22 cellular contexts compared by ENCODE assay signal in the genomic region with DNA sequence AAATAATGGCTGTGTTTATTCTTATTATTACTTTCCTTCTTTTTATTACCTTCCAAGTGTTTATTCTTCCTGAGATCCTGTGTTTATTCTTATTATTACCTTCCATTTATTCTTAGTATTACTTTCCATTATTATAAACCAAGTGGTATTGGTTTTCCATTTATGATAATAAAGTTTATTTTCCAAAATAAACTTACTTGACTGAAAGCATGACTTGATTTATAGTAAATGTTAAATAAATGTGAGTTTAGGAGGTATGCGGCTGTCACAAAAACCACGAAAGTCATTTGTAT. TPM values are rescaled to one million over a fixed set of nuclear protein-coding genes. Genes with fewer than 3 reads are reported as not detected.
DNase-seq lines count a peak whose midpoint lies in the region; ATAC-seq, FAIRE-seq and TF ChIP-seq lines count a peak whose summit lies in the region.
"Had no signal": no experiment of that assay in that cellular context is flagged by ENCODE, and none has a peak within 500 bp of the region (broad histone marks: within the 10 kb centered on the region; RNA-seq: fewer than 3 reads in every experiment).

No MANE protein-coding gene starts in this region.

- no peaks in the 10 kb centered on the region for H3K36me3 Mint-ChIP-seq in central memory CD8-positive, alpha-beta T cell (ENCODE audit: insufficient read depth)
- H3K36me3 Mint-ChIP-seq in endothelial cell (ENCODE audit: low read depth, unreplicated experiment) = no peaks in the 10 kb centered on the region
- H3K36me3 Mint-ChIP-seq: CD14-positive monocyte had no signal

- H3K36me3 ChIP-seq in MM.1S (replicated peaks; ENCODE audit: insufficient read depth, low read length) = no peaks in the 10 kb centered on the region
- H3K36me3 ChIP-seq: BE2C; BLaER1 treated with 17β-estradiol and CSF1 and Interleukin-3, amounts not matched to agents 10 nM and 100 nM had no signal

- no peaks in the 10 kb centered on the region for H3K9me3 ChIP-seq in MM.1S (replicated peaks; ENCODE audit: insufficient read depth, low read length)
- H3K9me3 ChIP-seq: BE2C had no signal

- no peak for DNase-seq in MM.1S
- DNase-seq in central memory CD8-positive, alpha-beta T cell (ENCODE audit: low spot score in 2 of 2) = no peak
- no peak for DNase-seq in endothelial cell (ENCODE audit: low spot score)
- no peak for DNase-seq in NCI-H2196 treated with DMSO at 0.1 percent for 48 hours (lab: John Stamatoyannopoulos, UW; ENCODE audit: unreplicated experiment)
- DNase-seq: 8988T; AML-193; BE2C; Calu3; CD4-positive, alpha-beta T cell; COR-L47; DMS153; DND-41; GDM1; GM23248; H7; HCEC 1CT had no signal

- no peak overlapping the region for H3K27ac ChIP-seq in MM.1S (ENCODE audit: low read length)
- H3K27ac ChIP-seq: A549; BLaER1 treated with 17β-estradiol and CSF1 and Interleukin-3, amounts not matched to agents 10 nM and 100 nM; GM23248 had no signal

- peak overlapping the region; percentile 42 for H3K27ac Mint-ChIP-seq in central memory CD8-positive, alpha-beta T cell (ENCODE audit: low read depth)
- H3K27ac Mint-ChIP-seq in endothelial cell (ENCODE audit: unreplicated experiment) = no peak overlapping the region
- H3K27ac Mint-ChIP-seq: CD14-positive monocyte; CD4-positive, alpha-beta T cell had no signal

- no peaks in the 10 kb centered on the region for H3K9me3 Mint-ChIP-seq in central memory CD8-positive, alpha-beta T cell
- H3K9me3 Mint-ChIP-seq in endothelial cell (ENCODE audit: unreplicated experiment) = no peaks in the 10 kb centered on the region

- no peaks in the 10 kb centered on the region for H3F3A ChIP-seq in MM.1S (ENCODE audit: insufficient read depth, low read length)

- H3K9ac ChIP-seq in MM.1S (ENCODE audit: low read length) = no peak overlapping the region
- H3K9ac ChIP-seq: BLaER1 treated with 17β-estradiol and CSF1 and Interleukin-3, amounts not matched to agents 10 nM and 100 nM; GM23248 had no signal

- no peaks in the 10 kb centered on the region for H4K20me1 ChIP-seq in MM.1S (ENCODE audit: insufficient read depth, low read length)
- H4K20me1 ChIP-seq: BLaER1 treated with 17β-estradiol and CSF1 and Interleukin-3, amounts not matched to agents 10 nM and 100 nM had no signal

- no peaks in the 10 kb centered on the region for H3K79me2 ChIP-seq in MM.1S (ENCODE audit: low read length)

- peak overlapping the region; percentile 83 for H2AFZ ChIP-seq in MM.1S (ENCODE audit: low read length)
- H2AFZ ChIP-seq: GM23248 had no signal

- H3K4me3 ChIP-seq in MM.1S (ENCODE audit: low read length) = no peak overlapping the region
- H3K4me3 ChIP-seq: A549; BLaER1 treated with 17β-estradiol and CSF1 and Interleukin-3, amounts not matched to agents 10 nM and 100 nM; GM23248 had no signal

- no peaks in the 10 kb centered on the region for H3K9me2 ChIP-seq in MM.1S (replicated peaks; ENCODE audit: insufficient read depth, low read length)

- H3K4me1 ChIP-seq in MM.1S (ENCODE audit: low read length) = no peaks in the 10 kb centered on the region
- H3K4me1 ChIP-seq: A549; BE2C; BLaER1 treated with 17β-estradiol and CSF1 and Interleukin-3, amounts not matched to agents 10 nM and 100 nM had no signal

- no peak overlapping the region for H3K4me3 Mint-ChIP-seq in central memory CD8-positive, alpha-beta T cell
- H3K4me3 Mint-ChIP-seq in endothelial cell (ENCODE audit: unreplicated experiment) = no peak overlapping the region
- H3K4me3 Mint-ChIP-seq: CD14-positive monocyte had no signal

- FAIRE-seq in G401.6 (lab: Jason Lieb, UNC) = peak; percentile 63
- FAIRE-seq: A549, H1 had no signal

- TF ChIP-seq CTCF in MM.1S (IDR thresholded peaks at IDR 0.05; ENCODE audit: low read length) = no peak
- TF ChIP-seq CTCF in endothelial cell (IDR thresholded peaks at IDR 0.05; ENCODE audit: unreplicated experiment) = no peak

- no peaks in the 10 kb centered on the region for H3K27me3 ChIP-seq in MM.1S (replicated peaks; ENCODE audit: insufficient read depth, low read length)
- H3K27me3 ChIP-seq: BLaER1 treated with 17β-estradiol and CSF1 and Interleukin-3, amounts not matched to agents 10 nM and 100 nM had no signal

- no peaks in the 10 kb centered on the region for H3K4me1 Mint-ChIP-seq in central memory CD8-positive, alpha-beta T cell
- no peaks in the 10 kb centered on the region for H3K4me1 Mint-ChIP-seq in endothelial cell (ENCODE audit: unreplicated experiment)

- H3K4me2 ChIP-seq in MM.1S (ENCODE audit: low read depth, low read length) = peak overlapping the region; percentile 78
- H3K4me2 ChIP-seq: A549; BLaER1 treated with 17β-estradiol and CSF1 and Interleukin-3, amounts not matched to agents 10 nM and 100 nM had no signal

- no peak for ATAC-seq in central memory CD8-positive, alpha-beta T cell (replicated peaks; ENCODE audit: extremely low read depth, poor library complexity, severe bottlenecking)
- ATAC-seq in GM21576 (IDR thresholded peaks at IDR 0.05; ENCODE audit: unreplicated experiment) = no peak
- ATAC-seq: A549 had no signal

- peaks cover 12% of the 10 kb centered on the region for H3K27me3 Mint-ChIP-seq in central memory CD8-positive, alpha-beta T cell
- no peaks in the 10 kb centered on the region for H3K27me3 Mint-ChIP-seq in endothelial cell (ENCODE audit: unreplicated experiment)

RNA-seq across cellular contexts. Expression of gene WIPF3, which starts 20.2 kb away (rescaled TPM):
- total RNA-seq in endothelial cell (ENCODE audit: unreplicated experiment) = 1.5 TPM
- total RNA-seq: CD4-positive, alpha-beta T cell; GM23248 had no signal
